1 cellular context compared by ENCODE assay signal in genomic region chr6:110816110-110816409, GRCh38.
TF ChIP-seq lines count a peak whose summit lies in the region.

No MANE protein-coding gene starts in this region.

TF ChIP-seq in K562, 482 proteins besides CTCF, POLR2A, EP300 and RAD21 (continued from another document):
- TF ChIP-seq CUX1 (CRISPR knock-in tag; IDR thresholded peaks at IDR 0.05) (peak; percentile 82; the same call in 1 of the 2 replicates), MGA (IDR thresholded peaks at IDR 0.05) (0 out of 2 replicates have a peak, but pooled peaks have one; percentile 65), ZNF384 (IDR thresholded peaks at IDR 0.05; ENCODE audit: low read depth, low read length) (no peak), FOS (IDR thresholded peaks at IDR 0.05; ENCODE audit: extremely low read depth, insufficient read length) (no peak), ZNF589 (CRISPR knock-in tag; IDR thresholded peaks at IDR 0.05; ENCODE audit: low read depth) (peak; percentile 51; the same call in 1 of the 2 replicates), NR4A1 (CRISPR knock-in tag; IDR thresholded peaks at IDR 0.05) (no peak), NR4A1 (tag; IDR thresholded peaks at IDR 0.05) (peak; percentile 10; the same call in 1 of the 2 replicates), POLR2H (tag; IDR thresholded peaks at IDR 0.05; ENCODE audit: low read depth) (peak; percentile 88), DMBX1 (CRISPR knock-in tag; IDR thresholded peaks at IDR 0.05; ENCODE audit: borderline replicate concordance) (0 out of 2 replicates have a peak, but pooled peaks have one; percentile 41), SMARCB1 (IDR thresholded peaks at IDR 0.05; ENCODE audit: insufficient read length, low read depth) (no peak), ERF (CRISPR knock-in tag; IDR thresholded peaks at IDR 0.05) (peak; percentile 81; the same call in 1 of the 2 replicates), STAT6 (CRISPR knock-in tag; IDR thresholded peaks at IDR 0.05) (0 out of 2 replicates have a peak, but pooled peaks have one; percentile 31), BCLAF1 (IDR thresholded peaks at IDR 0.05; ENCODE audit: borderline replicate concordance in 1 of 2, control insufficient read depth in 1 of 2, low read depth in 2 of 2, low read length in 1 of 2) (0 out of 4 replicates have a peak, but pooled peaks of 1 of the 2 experiments have one; percentile 29), E2F5 (CRISPR knock-in tag; IDR thresholded peaks at IDR 0.05) (no peak), ZC3H11A (IDR thresholded peaks at IDR 0.05; ENCODE audit: low read depth, low read length) (no peak), FOSL1 (tag; conservative IDR thresholded peaks at IDR 0.05) (peak; percentile 49; the same call in 1 of the 2 replicates), ZNF232 (CRISPR knock-in tag; IDR thresholded peaks at IDR 0.05) (no peak), ZNF57 (CRISPR knock-in tag; IDR thresholded peaks at IDR 0.05) (no peak), CHD2 (IDR thresholded peaks at IDR 0.05; ENCODE audit: low read depth, low read length) (no peak), YY1 (IDR thresholded peaks at IDR 0.05; ENCODE audit: borderline replicate concordance in 1 of 3, control insufficient read depth in 1 of 3, extremely low read depth in 1 of 3, insufficient read depth in 3 of 3, insufficient read length in 1 of 3, insufficient replicate concordance in 2 of 3, low read depth in 1 of 3, low read length in 2 of 3) (peak in 1 of 3 experiments; percentile 14)
TF ChIP-seq in K562: peak in this region for 30.
